ENCODE assay signal across 8 cellular contexts in the genomic region with DNA sequence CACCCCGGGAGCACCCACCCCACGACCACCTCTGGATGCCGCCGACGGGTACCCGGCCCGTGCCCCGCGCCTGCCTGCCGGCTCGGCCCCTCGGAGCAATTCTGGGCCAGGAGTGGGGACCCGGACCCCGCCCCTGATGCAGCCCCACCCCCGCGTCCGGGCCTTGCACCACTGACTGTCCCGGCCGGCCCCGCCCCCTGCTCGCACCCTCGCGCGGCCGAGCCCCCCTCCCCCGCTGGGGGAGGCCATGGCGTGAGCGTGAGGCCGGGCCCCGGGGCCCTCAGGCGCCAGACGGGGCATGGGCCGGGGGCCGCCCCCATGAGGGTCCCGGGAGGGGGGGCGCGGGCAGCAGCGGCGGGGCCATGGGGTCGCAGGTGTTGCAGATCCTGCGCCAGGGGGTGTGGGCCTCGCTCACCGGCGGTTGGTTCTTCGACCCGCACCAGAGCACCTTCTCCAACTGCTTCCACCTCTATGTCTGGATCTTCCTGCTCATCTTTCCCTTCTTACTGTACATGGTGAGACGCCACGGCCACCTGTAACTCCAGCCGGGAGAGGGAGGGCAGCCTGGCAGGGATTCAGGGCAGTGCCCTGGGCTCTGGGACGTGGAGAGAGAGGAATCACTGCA. TPM values are rescaled to one million over a fixed set of nuclear protein-coding genes. Genes with fewer than 3 reads are reported as not detected.
DNase-seq lines count a peak whose midpoint lies in the region; ATAC-seq and TF ChIP-seq lines count a peak whose summit lies in the region.

No MANE protein-coding gene starts in this region.

- peak overlapping the region; percentile 87 for H3K18ac ChIP-seq in trophoblast cell (ENCODE audit: low read length)

- peaks cover 25% of the 10 kb centered on the region for H3K79me2 ChIP-seq in trophoblast cell (ENCODE audit: control insufficient read depth, insufficient read depth, low read length, poor library complexity)

- peaks cover 18% of the 10 kb centered on the region for H3K79me1 ChIP-seq in trophoblast cell (ENCODE audit: low read length)

- peak overlapping the region; percentile 93 for H3K4ac ChIP-seq in trophoblast cell (ENCODE audit: low read depth, low read length)

- no peaks in the 10 kb centered on the region for H3K9me3 Mint-ChIP-seq in activated CD8-positive, alpha-beta T cell treated with anti-CD3 and anti-CD28 coated beads for 36 hours

- POLR2A ChIA-PET in activated CD8-positive, alpha-beta T cell treated with anti-CD3 and anti-CD28 coated beads for 36 hours (lab: Charles Lee): interaction anchor here (0.9 to 5.3 kb wide), 22 partner anchors 10 to 275 kb away, joined by 3 to 39 read pairs (median 6); partner anchors contain the start of genes KAT5, KCNK7, MALAT1 and MUS81

- no peak for TF ChIP-seq CTCF in activated CD8-positive, alpha-beta T cell treated with anti-CD3 and anti-CD28 coated beads for 36 hours (IDR thresholded peaks at IDR 0.05)
- no peak for TF ChIP-seq CTCF in foreskin keratinocyte (conservative IDR thresholded peaks at IDR 0.05)

- no peaks in the 10 kb centered on the region for H3K27me3 Mint-ChIP-seq in activated CD8-positive, alpha-beta T cell treated with anti-CD3 and anti-CD28 coated beads for 36 hours

- WGBS in trophoblast cell (ENCODE audit: extremely low coverage, insufficient coverage, insufficient read length): no CpG with 5 or more reads among the region's 50 CpGs

- peak; percentile 44 for DNase-seq in ACHN
- peak; percentile 66 for DNase-seq in activated CD8-positive, alpha-beta T cell treated with anti-CD3 and anti-CD28 coated beads for 36 hours
- DNase-seq in foreskin keratinocyte: no peak
- DNase-seq in trophoblast cell: peak in 1 of 2 donors; percentile 16
- DNase-seq in middle frontal gyrus (ENCODE audit: extremely low spot score, low spot score): no peak

- H3K14ac ChIP-seq in trophoblast cell (ENCODE audit: low read length): peak overlapping the region; percentile 94

- peak overlapping the region; percentile 85 for H4K12ac ChIP-seq in trophoblast cell (ENCODE audit: low read depth, low read length)

- peaks cover 50 to 57% of the 10 kb centered on the region in 2 experiments for H3K36me3 ChIP-seq in trophoblast cell (ENCODE audit: control insufficient read depth in 1 of 2, insufficient read depth in 2 of 2, low read length in 2 of 2)

- peak overlapping the region; percentile 96 for H3K4me3 ChIP-seq in trophoblast cell (ENCODE audit: low read depth, low read length)

- peak overlapping the region; percentile 95 for H4K91ac ChIP-seq in trophoblast cell (ENCODE audit: low read depth, low read length)

- H3K27ac ChIP-seq in foreskin keratinocyte: peak overlapping the region; percentile 20
- peak overlapping the region; percentile 90 for H3K27ac ChIP-seq in trophoblast cell (ENCODE audit: low read depth, low read length)

- in situ Hi-C loops in ACHN (cut with HindIII; ENCODE audit: low pct_ligation_motif_present, low pct_unique_long_range_greater_than_20kb, low sequenced_read_pairs): no loop called here

- H3K4me2 ChIP-seq in trophoblast cell (ENCODE audit: low read length): peak overlapping the region; percentile 89

- H3K36me3 Mint-ChIP-seq in activated CD8-positive, alpha-beta T cell treated with anti-CD3 and anti-CD28 coated beads for 36 hours (ENCODE audit: low read depth): peaks cover 38% of the 10 kb centered on the region

- H2AK5ac ChIP-seq in trophoblast cell (ENCODE audit: low read length): peak overlapping the region; percentile 83

- H4K8ac ChIP-seq in trophoblast cell (ENCODE audit: low read depth, low read length): peak overlapping the region; percentile 93

- no peak overlapping the region for H3K23ac ChIP-seq in trophoblast cell (ENCODE audit: low read length)

- H3K4me1 Mint-ChIP-seq in activated CD8-positive, alpha-beta T cell treated with anti-CD3 and anti-CD28 coated beads for 36 hours (ENCODE audit: low read depth): peaks cover 39% of the 10 kb centered on the region

- peaks cover 2% of the 10 kb centered on the region for H3K9me3 ChIP-seq in trophoblast cell (ENCODE audit: insufficient read depth, low read depth, low read length)

- no peaks in the 10 kb centered on the region for H3K4me1 ChIP-seq in foreskin keratinocyte
- H3K4me1 ChIP-seq in trophoblast cell (ENCODE audit: control insufficient read depth in 1 of 2, insufficient read depth in 2 of 2, low read length in 2 of 2): peaks cover 28 to 31% of the 10 kb centered on the region in 2 experiments

- intact Hi-C loops in activated CD8-positive, alpha-beta T cell treated with anti-CD3 and anti-CD28 coated beads for 36 hours (cut with micrococcal nuclease): loop anchor here (2.0 kb wide), 1 partner anchor 41 kb away; no protein-coding TSS in a partner anchor

- H3K27ac Mint-ChIP-seq in activated CD8-positive, alpha-beta T cell treated with anti-CD3 and anti-CD28 coated beads for 36 hours: peak overlapping the region; percentile 97

- peak; percentile 2 for ATAC-seq in GM18498 (IDR thresholded peaks at IDR 0.05; ENCODE audit: unreplicated experiment)
- peak; percentile 14 for ATAC-seq in HG03354 (IDR thresholded peaks at IDR 0.05; ENCODE audit: poor library complexity, severe bottlenecking, unreplicated experiment)
- ATAC-seq in activated CD8-positive, alpha-beta T cell treated with anti-CD3 and anti-CD28 coated beads for 36 hours: no peak
- ATAC-seq in foreskin keratinocyte: no peak
- ATAC-seq in HG03469 (IDR thresholded peaks at IDR 0.05; ENCODE audit: unreplicated experiment): no peak

- no peak overlapping the region for H2AFZ ChIP-seq in trophoblast cell (ENCODE audit: insufficient read depth, low read length, poor library complexity)

- CTCF ChIA-PET in activated CD8-positive, alpha-beta T cell treated with anti-CD3 and anti-CD28 coated beads for 36 hours (lab: Charles Lee): interaction anchor here (0.9 to 3.4 kb wide), 15 partner anchors 10 to 164 kb away, joined by 3 to 25 read pairs (median 4); partner anchors contain the start of genes AP5B1, EHBP1L1, FAM89B and SIPA1

- peak overlapping the region; percentile 92 for H2BK5ac ChIP-seq in trophoblast cell (ENCODE audit: low read depth, low read length, poor library complexity)

- peak overlapping the region; percentile 84 for H2BK120ac ChIP-seq in trophoblast cell (ENCODE audit: insufficient read depth, low read length, poor library complexity)

- H3K4me3 Mint-ChIP-seq in activated CD8-positive, alpha-beta T cell treated with anti-CD3 and anti-CD28 coated beads for 36 hours: peak overlapping the region; percentile 93

- H3K9ac ChIP-seq in trophoblast cell (ENCODE audit: low read length): peak overlapping the region; percentile 98

- H3K27me3 ChIP-seq in foreskin keratinocyte: no peaks in the 10 kb centered on the region
- H3K27me3 ChIP-seq in trophoblast cell (ENCODE audit: insufficient read depth, low read length): no peaks in the 10 kb centered on the region

- no peak overlapping the region for H2BK12ac ChIP-seq in trophoblast cell (ENCODE audit: low read length)

RNA-seq across cellular contexts. Expression of gene PCNX3, which starts 0.5 kb away (rescaled TPM):
- total RNA-seq in activated CD8-positive, alpha-beta T cell treated with anti-CD3 and anti-CD28 coated beads for 36 hours: 10 to 100 TPM; 34.3 to 34.4 TPM
- 30.0 and 30.3 TPM in 2 replicates for total RNA-seq in foreskin keratinocyte
- 23.5 and 24.1 TPM in 2 replicates for polyA plus RNA-seq in foreskin keratinocyte
- 26.5 TPM in 2 replicates for polyA plus RNA-seq in trophoblast cell (2013)

RNA-seq across cellular contexts. Expression of gene MAP3K11, which starts 2.0 kb away (rescaled TPM):
- 10 to 100 TPM; 40.3 to 45.6 TPM for total RNA-seq in activated CD8-positive, alpha-beta T cell treated with anti-CD3 and anti-CD28 coated beads for 36 hours
- 22.9 and 25.7 TPM in 2 replicates for total RNA-seq in foreskin keratinocyte
- polyA plus RNA-seq in foreskin keratinocyte: 23.9 and 28.3 TPM in 2 replicates
- polyA plus RNA-seq in trophoblast cell (2013): 50.2 and 51.4 TPM in 2 replicates

RNA-seq across cellular contexts. Expression of gene KCNK7, which starts 20.5 kb away (rescaled TPM):
- total RNA-seq in activated CD8-positive, alpha-beta T cell treated with anti-CD3 and anti-CD28 coated beads for 36 hours: under 1 TPM in 1 of 2 experiments, not detected in 1; 0.77 TPM
- 0.25 and 0.27 TPM in 2 replicates for total RNA-seq in foreskin keratinocyte
- 0.66 and 1.0 TPM in 2 replicates for polyA plus RNA-seq in foreskin keratinocyte
- polyA plus RNA-seq in trophoblast cell (2013): 0.03 and 0.04 TPM in 2 replicates

RNA-seq across cellular contexts. Expression of gene SIPA1, which starts 21.8 kb away (rescaled TPM):
- 100 to 1,000 TPM; 172 to 180 TPM for total RNA-seq in activated CD8-positive, alpha-beta T cell treated with anti-CD3 and anti-CD28 coated beads for 36 hours
- total RNA-seq in foreskin keratinocyte: 22.2 and 22.6 TPM in 2 replicates
- 24.5 and 28.4 TPM in 2 replicates for polyA plus RNA-seq in foreskin keratinocyte
- polyA plus RNA-seq in trophoblast cell (2013): 25.5 and 28.2 TPM in 2 replicates

RNA-seq across cellular contexts. Expression of gene EHBP1L1, which starts 40.2 kb away (rescaled TPM):
- 10 to 100 TPM; 94.0 to 99.4 TPM for total RNA-seq in activated CD8-positive, alpha-beta T cell treated with anti-CD3 and anti-CD28 coated beads for 36 hours
- total RNA-seq in foreskin keratinocyte: 26.3 and 26.6 TPM in 2 replicates
- polyA plus RNA-seq in foreskin keratinocyte: 14.7 and 16.8 TPM in 2 replicates
- polyA plus RNA-seq in trophoblast cell (2013): 12.5 and 13.2 TPM in 2 replicates

Comparison
In these comparisons a context has a peak if more than half of its experiments do, and no peak if none do; other contexts are left out.
1. DNase-seq: peak in ACHN (single experiment) and activated CD8-positive, alpha-beta T cell treated with anti-CD3 and anti-CD28 coated beads for 36 hours (single experiment); none in foreskin keratinocyte (0 of 2) and middle frontal gyrus (single experiment).
2. ATAC-seq: peak in GM18498 (single experiment) and HG03354 (single experiment); none in activated CD8-positive, alpha-beta T cell treated with anti-CD3 and anti-CD28 coated beads for 36 hours (single experiment), foreskin keratinocyte (single experiment) and HG03469 (single experiment).